ENCODE assay signal across 8 cellular contexts in genomic region chr2:54613794-54614257, GRCh38.
DNase-seq lines count a peak whose midpoint lies in the region; ATAC-seq, FAIRE-seq and TF ChIP-seq lines count a peak whose summit lies in the region.

No MANE protein-coding gene starts in this region.

- H3K9me3 ChIP-seq in naive thymus-derived CD4-positive, alpha-beta T cell (ENCODE audit: control insufficient read depth in 2 of 3, low read length in 3 of 3) = no peaks in the 10 kb centered on the region

- no peak overlapping the region for H3K4me3 ChIP-seq in bronchial epithelial cell (ENCODE audit: low read depth, low read length)
- no peak overlapping the region for H3K4me3 ChIP-seq in naive thymus-derived CD4-positive, alpha-beta T cell (ENCODE audit: low read length)

- H3K4me1 Mint-ChIP-seq in naive thymus-derived CD4-positive, alpha-beta T cell = peaks cover 42 to 81% (median 71%) of the 10 kb centered on the region in 7 donors

- H3K27ac Mint-ChIP-seq in naive thymus-derived CD4-positive, alpha-beta T cell = peak overlapping the region in 7 of 9 donors; percentile 3 to 69 (median 39)

- no peaks in the 10 kb centered on the region for H3K27me3 Mint-ChIP-seq in naive thymus-derived CD4-positive, alpha-beta T cell

- H3K9me3 Mint-ChIP-seq in naive thymus-derived CD4-positive, alpha-beta T cell = no peaks in the 10 kb centered on the region

- no peak for TF ChIP-seq CTCF in bronchial epithelial cell (IDR thresholded peaks at IDR 0.05; ENCODE audit: insufficient read depth, low read length, severe bottlenecking)

- peaks cover 9 to 52% (median 33%) of the 10 kb centered on the region in 5 donors for H3K36me3 Mint-ChIP-seq in naive thymus-derived CD4-positive, alpha-beta T cell

- H3K4me3 Mint-ChIP-seq in naive thymus-derived CD4-positive, alpha-beta T cell = no peak overlapping the region

- FAIRE-seq in bronchial epithelial cell (lab: Jason Lieb, UNC) = no peak

- no peaks in the 10 kb centered on the region for H3K27me3 ChIP-seq in bronchial epithelial cell (ENCODE audit: control insufficient read depth, insufficient read depth, low read length)
- no peaks in the 10 kb centered on the region for H3K27me3 ChIP-seq in naive thymus-derived CD4-positive, alpha-beta T cell (ENCODE audit: control insufficient read depth in 2 of 2, insufficient read depth in 2 of 2, low read length in 2 of 2)

- H3K4me1 ChIP-seq in naive thymus-derived CD4-positive, alpha-beta T cell (ENCODE audit: control insufficient read depth in 2 of 2, insufficient read depth in 2 of 2, low read length in 2 of 2) = peaks cover 0 to 26% of the 10 kb centered on the region in 2 donors

- POLR2A ChIA-PET in naive thymus-derived CD4-positive, alpha-beta T cell (lab: Charles Lee) = interaction anchor here (0.6 to 1.0 kb wide), 2 partner anchors 38 to 50 kb away, joined by 3 to 5 read pairs; no protein-coding TSS in a partner anchor

- DNase-seq in COLO829 (ENCODE audit: low spot score) = peak; percentile 52
- DNase-seq in bronchial epithelial cell (ENCODE audit: low read depth) = peak; percentile 88
- DNase-seq in naive thymus-derived CD4-positive, alpha-beta T cell = no peak
- DNase-seq in retina = no peak
- no peak for DNase-seq in SW480 (ENCODE audit: low spot score)
- DNase-seq in NCI-H187 treated with DMSO at 0.1 percent for 48 hours (lab: John Stamatoyannopoulos, UW) = no peak

- no peak overlapping the region for H3K27ac ChIP-seq in naive thymus-derived CD4-positive, alpha-beta T cell (ENCODE audit: low read depth, low read length)

- intact Hi-C loops in naive thymus-derived CD4-positive, alpha-beta T cell (cut with micrococcal nuclease) = loop anchor here in 1 of 2 donors (1.0 kb wide), 1 partner anchor 8 kb away; no protein-coding TSS in a partner anchor

- CTCF ChIA-PET in naive thymus-derived CD4-positive, alpha-beta T cell (lab: Charles Lee) = interaction anchor here (1.6 kb wide), 1 partner anchor 56 kb away, joined by 4 read pairs; no protein-coding TSS in a partner anchor

- peaks cover 15% of the 10 kb centered on the region for H3K36me3 ChIP-seq in bronchial epithelial cell (ENCODE audit: control insufficient read depth, insufficient read depth, low read length)
- H3K36me3 ChIP-seq in naive thymus-derived CD4-positive, alpha-beta T cell (ENCODE audit: control insufficient read depth in 2 of 3, insufficient read depth in 3 of 3, low read length in 3 of 3) = peaks cover 0 to 54% (median 0%) of the 10 kb centered on the region in 3 experiments

- ATAC-seq in HG03378 (IDR thresholded peaks at IDR 0.05; ENCODE audit: unreplicated experiment) (peak; percentile 69), GM21576 (IDR thresholded peaks at IDR 0.05; ENCODE audit: unreplicated experiment) (no peak)
- ATAC-seq in naive thymus-derived CD4-positive, alpha-beta T cell = no peak

Comparison
In these comparisons a context has a peak if more than half of its experiments do, and no peak if none do; other contexts are left out.
1. DNase-seq: peak in COLO829 (single experiment) and bronchial epithelial cell (single experiment); none in naive thymus-derived CD4-positive, alpha-beta T cell (0 of 9), retina (single experiment), SW480 (single experiment) and NCI-H187 treated with DMSO at 0.1 percent for 48 hours (single experiment).